In genomic region chr12:67890726-67891125, GRCh38 we compare ENCODE assay signal across 21 cellular contexts.
DNase-seq lines count a peak whose midpoint lies in the region; ATAC-seq, FAIRE-seq and TF ChIP-seq lines count a peak whose summit lies in the region.
"Had no signal": no experiment of that assay in that cellular context is flagged by ENCODE, and none has a peak within 500 bp of the region (broad histone marks: within the 10 kb centered on the region; RNA-seq: fewer than 3 reads in every experiment).

No MANE protein-coding gene starts in this region.

- FAIRE-seq in H54 (lab: Jason Lieb, UNC): no peak
- FAIRE-seq: G401.6, GM12891, HTR-8/SVneo had no signal

- H3K27ac Mint-ChIP-seq in WTC11 (no peak overlapping the region), mesothelial cell of epicardium (peak overlapping the region; percentile 1), nephron progenitor cell (no peak overlapping the region)
- H3K27ac Mint-ChIP-seq: CD8-positive, alpha-beta T cell; HFFc6 had no signal

- TF ChIP-seq POLR2A in H54 (IDR thresholded peaks at IDR 0.05; ENCODE audit: low read depth, low read length): no peak

- H3K4me3 Mint-ChIP-seq in WTC11 (no peak overlapping the region), mesothelial cell of epicardium (no peak overlapping the region), nephron progenitor cell (no peak overlapping the region)
- H3K4me3 Mint-ChIP-seq: CD8-positive, alpha-beta T cell; HFFc6 had no signal

- H3K27me3 Mint-ChIP-seq in WTC11 (ENCODE audit: low read depth) (no peaks in the 10 kb centered on the region), mesothelial cell of epicardium (ENCODE audit: low read depth) (no peaks in the 10 kb centered on the region), nephron progenitor cell (ENCODE audit: low read depth, poor library complexity) (peaks cover 6% of the 10 kb centered on the region)

- H3K9me3 Mint-ChIP-seq in WTC11 (no peaks in the 10 kb centered on the region), mesothelial cell of epicardium (no peaks in the 10 kb centered on the region), nephron progenitor cell (no peaks in the 10 kb centered on the region)
- H3K9me3 Mint-ChIP-seq: HFFc6 had no signal

- no peak for ATAC-seq in left cardiac atrium
- peak; percentile 44; the same call in 1 of the 2 replicates for ATAC-seq in WTC11
- no peak for ATAC-seq in HG02870 (IDR thresholded peaks at IDR 0.05; ENCODE audit: unreplicated experiment)
- ATAC-seq: CD8-positive, alpha-beta T cell; HCT116 had no signal

- no peak overlapping the region for H3K4me3 ChIP-seq in cardiac muscle cell
- H3K4me3 ChIP-seq: BLaER1, GM23248 had no signal

- H3K36me3 ChIP-seq in cardiac muscle cell: no peaks in the 10 kb centered on the region
- H3K36me3 ChIP-seq: BLaER1 had no signal

- no peaks in the 10 kb centered on the region for H3K27me3 ChIP-seq in cardiac muscle cell
- H3K27me3 ChIP-seq: BLaER1 had no signal

- peaks cover 22% of the 10 kb centered on the region for H3K4me1 Mint-ChIP-seq in WTC11
- H3K4me1 Mint-ChIP-seq in mesothelial cell of epicardium: peaks cover 19% of the 10 kb centered on the region
- peaks cover 32% of the 10 kb centered on the region for H3K4me1 Mint-ChIP-seq in nephron progenitor cell

- no peaks in the 10 kb centered on the region for H3K9me3 ChIP-seq in cardiac muscle cell (ENCODE audit: low read depth)
- H3K9me3 ChIP-seq: BLaER1 had no signal

- H3K27ac ChIP-seq in cardiac muscle cell: peak overlapping the region; percentile 85
- H3K27ac ChIP-seq: BLaER1, GM23248 had no signal

- CTCF ChIA-PET in WTC11 (lab: Charles Lee): no interaction called here

- no peak for TF ChIP-seq CTCF in cardiac muscle cell (IDR thresholded peaks at IDR 0.05; ENCODE audit: low read depth, low read length)
- no peak for TF ChIP-seq CTCF in WTC11 (IDR thresholded peaks at IDR 0.05)
- TF ChIP-seq CTCF in mesothelial cell of epicardium (IDR thresholded peaks at IDR 0.05; ENCODE audit: unreplicated experiment): no peak
- TF ChIP-seq CTCF in nephron progenitor cell (IDR thresholded peaks at IDR 0.05): no peak

- intact Hi-C loops in left cardiac atrium (cut with DNase I): no loop called here

- H3K4me1 ChIP-seq in cardiac muscle cell (ENCODE audit: low read depth): peaks cover 60% of the 10 kb centered on the region

- H3K36me3 Mint-ChIP-seq in WTC11: no peaks in the 10 kb centered on the region
- no peaks in the 10 kb centered on the region for H3K36me3 Mint-ChIP-seq in mesothelial cell of epicardium
- no peaks in the 10 kb centered on the region for H3K36me3 Mint-ChIP-seq in nephron progenitor cell (ENCODE audit: low read depth)
- H3K36me3 Mint-ChIP-seq: CD8-positive, alpha-beta T cell had no signal

- DNase-seq in cardiac muscle cell (ENCODE audit: low read depth in 1 of 2, low spot score in 1 of 2) (no peak), left cardiac atrium (no peak), WTC11 (ENCODE audit: low spot score) (no peak), mesothelial cell of epicardium (ENCODE audit: low spot score in 2 of 2, unreplicated experiment in 2 of 2) (no peak), H54 (ENCODE audit: insufficient read length, low spot score) (no peak), NCI-H446 (lab: John Stamatoyannopoulos, UW) (no peak), nephron progenitor cell (no peak)
- DNase-seq: 8988T; Calu3; CD8-positive, alpha-beta T cell; DMS79 treated with DMSO at 0.1 percent for 48 hours; GM23248; H7; HFFc6; IMR-90 had no signal

- POLR2A ChIA-PET in WTC11 (lab: Charles Lee): no interaction called here

TF ChIP-seq in WTC11, 78 proteins besides CTCF, POLR2A, EP300 and RAD21:
- TF ChIP-seq GABPB1 (CRISPR knock-in tag; IDR thresholded peaks at IDR 0.05) (no peak), E2F1 (CRISPR knock-in tag; IDR thresholded peaks at IDR 0.05) (no peak), NR1H2 (CRISPR knock-in tag; IDR thresholded peaks at IDR 0.05) (no peak), ELF4 (CRISPR knock-in tag; IDR thresholded peaks at IDR 0.05; ENCODE audit: low read depth) (no peak), ATF3 (CRISPR knock-in tag; conservative IDR thresholded peaks at IDR 0.05) (no peak), OVOL2 (CRISPR knock-in tag; IDR thresholded peaks at IDR 0.05; ENCODE audit: borderline replicate concordance) (no peak), E2F4 (CRISPR knock-in tag; IDR thresholded peaks at IDR 0.05; ENCODE audit: borderline replicate concordance, low read depth) (no peak), ETV6 (CRISPR knock-in tag; IDR thresholded peaks at IDR 0.05) (no peak), ZBTB43 (CRISPR knock-in tag; IDR thresholded peaks at IDR 0.05) (no peak), MAX (CRISPR knock-in tag; IDR thresholded peaks at IDR 0.05) (no peak), NR3C1 (CRISPR knock-in tag; conservative IDR thresholded peaks at IDR 0.05; ENCODE audit: low read depth) (no peak), RORB (CRISPR knock-in tag; IDR thresholded peaks at IDR 0.05) (no peak)
